In the genomic region with DNA sequence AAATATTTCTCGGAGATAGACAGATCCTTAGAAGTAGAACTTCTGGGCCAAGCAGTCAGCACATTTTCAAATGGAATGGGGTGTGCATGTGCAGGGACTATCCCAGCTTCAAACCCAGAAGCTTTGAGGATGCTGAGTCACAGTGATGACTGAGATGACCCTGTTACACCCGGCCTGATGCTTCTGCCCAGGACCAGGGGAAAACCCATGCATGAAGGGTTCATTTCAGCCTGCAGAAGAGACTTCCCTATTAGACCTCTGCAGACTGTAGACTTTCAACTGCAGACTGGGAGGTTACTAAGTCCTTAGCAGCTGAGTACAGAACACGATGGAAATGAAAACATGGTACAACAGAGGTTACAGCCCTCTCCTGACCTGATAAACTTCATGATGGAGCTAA, we compare ENCODE assay signal across 8 cellular contexts. TPM values are rescaled to one million over a fixed set of nuclear protein-coding genes. Genes with fewer than 3 reads are reported as not detected.
DNase-seq lines count a peak whose midpoint lies in the region; ATAC-seq, FAIRE-seq and TF ChIP-seq lines count a peak whose summit lies in the region.

No MANE protein-coding gene starts in this region.

- H3K4me1 ChIP-seq in upper lobe of left lung, result no peaks in the 10 kb centered on the region

- H3K4me3 ChIP-seq in upper lobe of left lung, result no peak overlapping the region

- WGBS in upper lobe of left lung, 2 donors, result 37 to 50% methylated on average over 2 to 3 of the region's 3 CpGs

- no peak for TF ChIP-seq EP300 in upper lobe of left lung (IDR thresholded peaks at IDR 0.05)

- TF ChIP-seq POLR2A in GM12892 (IDR thresholded peaks at IDR 0.05; ENCODE audit: low read depth, low read length) (no peak), upper lobe of left lung (IDR thresholded peaks at IDR 0.05) (no peak)

- H3K9me3 ChIP-seq in upper lobe of left lung, result no peaks in the 10 kb centered on the region

- FAIRE-seq in GM12892 (lab: Jason Lieb, UNC), result peak; percentile 95

- H3K27ac ChIP-seq in upper lobe of left lung, result no peak overlapping the region

- no peaks in the 10 kb centered on the region for H3K36me3 ChIP-seq in upper lobe of left lung

- no peaks in the 10 kb centered on the region for H3K27me3 ChIP-seq in upper lobe of left lung

- peak; percentile 33 for DNase-seq in GM12892 (ENCODE audit: insufficient read length)
- DNase-seq in HPDE6-E6E7 (ENCODE audit: extremely low spot score), result peak; percentile 8
- peak; percentile 39 for DNase-seq in dermis blood vessel endothelial cell
- no peak for DNase-seq in putamen (ENCODE audit: low spot score)
- DNase-seq in NCI-H510A (lab: John Stamatoyannopoulos, UW), result no peak
- no peak for DNase-seq in upper lobe of left lung
- DNase-seq in NCI-H2081 treated with DMSO at 0.1 percent for 48 hours (lab: John Stamatoyannopoulos, UW), result no peak

- no peak for TF ChIP-seq CTCF in upper lobe of left lung (IDR thresholded peaks at IDR 0.05)

- ATAC-seq in GM21526 (IDR thresholded peaks at IDR 0.05; ENCODE audit: low FRiP score, unreplicated experiment) (peak; percentile 71), upper lobe of left lung (ENCODE audit: low FRiP score in 2 of 2) (no peak)

RNA-seq across cellular contexts. Expression of a gene that starts 3.6 kb away (rescaled TPM):
- polyA plus RNA-seq in GM12892 (2012; ENCODE audit: missing spikeins), result not detected
- not detected in 2 replicates for total RNA-seq in dermis blood vessel endothelial cell
- not detected for total RNA-seq in upper lobe of left lung

RNA-seq across cellular contexts. Expression of a gene that starts 50.6 kb away (rescaled TPM):
- polyA plus RNA-seq in GM12892 (2012; ENCODE audit: missing spikeins), result 2.0 TPM
- 3.7 and 7.8 TPM in 2 replicates for total RNA-seq in dermis blood vessel endothelial cell
- total RNA-seq in upper lobe of left lung, result 100 to 1,000 TPM in 4 of 6 donors, 10 to 100 TPM in 2; 86.2 to 366 (median 193) TPM

Comparison
In these comparisons a context has a peak if more than half of its experiments do, and no peak if none do; other contexts are left out.
1. DNase-seq: peak in GM12892 (single experiment), HPDE6-E6E7 (single experiment) and dermis blood vessel endothelial cell (single experiment); none in putamen (single experiment), NCI-H510A (single experiment), upper lobe of left lung (0 of 2) and NCI-H2081 treated with DMSO at 0.1 percent for 48 hours (single experiment).